Comparison of ENCODE assay signal across 10 cellular contexts in genomic region chr4:138967313-138967712, GRCh38. TPM values are rescaled to one million over a fixed set of nuclear protein-coding genes. Genes with fewer than 3 reads are reported as not detected.
DNase-seq lines count a peak whose midpoint lies in the region; ATAC-seq and TF ChIP-seq lines count a peak whose summit lies in the region.
"Had no signal": no experiment of that assay in that cellular context is flagged by ENCODE, and none has a peak within 500 bp of the region (broad histone marks: within the 10 kb centered on the region; RNA-seq: fewer than 3 reads in every experiment).

No MANE protein-coding gene starts in this region.

- H3K27me3 Mint-ChIP-seq in type B pancreatic cell: no peaks in the 10 kb centered on the region
- H3K27me3 Mint-ChIP-seq: activated naive CD8-positive, alpha-beta T cell treated with anti-CD3 and anti-CD28 coated beads, Interleukin-2, amount 10 ng/mL, durations not matched to agents 7 days and 5 days had no signal

- H3K4me3 ChIP-seq in neutrophil (ENCODE audit: low read depth in 1 of 2, low read length in 1 of 2) (no peak overlapping the region), MG63 (no peak overlapping the region)

- H3K27me3 ChIP-seq in neutrophil (no peaks in the 10 kb centered on the region), MG63 (no peaks in the 10 kb centered on the region)

- H3K27ac ChIP-seq in neutrophil: peak overlapping the region; percentile 68

- H3K9me3 Mint-ChIP-seq in type B pancreatic cell: no peaks in the 10 kb centered on the region
- H3K9me3 Mint-ChIP-seq: activated naive CD8-positive, alpha-beta T cell treated with anti-CD3 and anti-CD28 coated beads, Interleukin-2, amount 10 ng/mL, durations not matched to agents 7 days and 5 days had no signal

- no peak overlapping the region for H3K27ac Mint-ChIP-seq in type B pancreatic cell
- H3K27ac Mint-ChIP-seq: activated naive CD8-positive, alpha-beta T cell treated with anti-CD3 and anti-CD28 coated beads, Interleukin-2, amount 10 ng/mL, durations not matched to agents 7 days and 5 days had no signal

- H3K4me1 Mint-ChIP-seq in type B pancreatic cell (ENCODE audit: unreplicated experiment): peaks cover 4% of the 10 kb centered on the region
- H3K4me1 Mint-ChIP-seq: activated naive CD8-positive, alpha-beta T cell treated with anti-CD3 and anti-CD28 coated beads, Interleukin-2, amount 10 ng/mL, durations not matched to agents 7 days and 5 days had no signal

- H3K36me3 Mint-ChIP-seq in type B pancreatic cell: no peaks in the 10 kb centered on the region
- H3K36me3 Mint-ChIP-seq: activated naive CD8-positive, alpha-beta T cell treated with anti-CD3 and anti-CD28 coated beads, Interleukin-2, amount 10 ng/mL, durations not matched to agents 7 days and 5 days had no signal

- no peaks in the 10 kb centered on the region for H3K9me3 ChIP-seq in neutrophil
- H3K9me3 ChIP-seq in MG63: no peaks in the 10 kb centered on the region

- H3K36me3 ChIP-seq in neutrophil (no peaks in the 10 kb centered on the region), MG63 (no peaks in the 10 kb centered on the region)

- DNase-seq in type B pancreatic cell (ENCODE audit: extremely low spot score, unreplicated experiment): no peak
- no peak for DNase-seq in NCI-H2171 (lab: John Stamatoyannopoulos, UW)
- DNase-seq in NCI-H2107 (lab: John Stamatoyannopoulos, UW): no peak
- no peak for DNase-seq in MG63
- DNase-seq: activated naive CD8-positive, alpha-beta T cell treated with anti-CD3 and anti-CD28 coated beads, Interleukin-2, amount 10 ng/mL, durations not matched to agents 7 days and 5 days; NCI-H748 treated with DMSO at 0.1 percent for 48 hours had no signal

- no peak for TF ChIP-seq CTCF in neutrophil (IDR thresholded peaks at IDR 0.05)
- TF ChIP-seq CTCF in type B pancreatic cell (conservative IDR thresholded peaks at IDR 0.05): no peak

- H3K4me1 ChIP-seq in neutrophil (ENCODE audit: control insufficient read depth in 1 of 2, insufficient read depth in 1 of 2, low read depth in 1 of 2, low read length in 1 of 2): peaks cover 21 to 24% of the 10 kb centered on the region in 2 experiments

- H3K4me3 Mint-ChIP-seq in type B pancreatic cell: no peak overlapping the region
- H3K4me3 Mint-ChIP-seq: activated naive CD8-positive, alpha-beta T cell treated with anti-CD3 and anti-CD28 coated beads, Interleukin-2, amount 10 ng/mL, durations not matched to agents 7 days and 5 days had no signal

- ATAC-seq in GM19043 (IDR thresholded peaks at IDR 0.05; ENCODE audit: low read depth, unreplicated experiment) (peak; percentile 97), HG02642 (IDR thresholded peaks at IDR 0.05; ENCODE audit: poor library complexity, unreplicated experiment) (peak; percentile 93), HG03558 (IDR thresholded peaks at IDR 0.05; ENCODE audit: extremely low read depth, unreplicated experiment) (peak; percentile 99)

RNA-seq across cellular contexts. Expression of gene NOCT, which starts 48.3 kb away (rescaled TPM):
- 9.2 and 13.6 TPM in 2 replicates for total RNA-seq in type B pancreatic cell (ENCODE audit: low replicate concordance)
- 3.8 and 11.9 TPM in 2 replicates for total RNA-seq in MG63 (2014; rRNA removed; shearing (Covaris generic); ENCODE audit: low replicate concordance)
